1 cellular context compared by ENCODE assay signal in genomic region chr18:47174545-47175116, GRCh38.
TF ChIP-seq lines count a peak whose summit lies in the region.

No MANE protein-coding gene starts in this region.

TF ChIP-seq in SK-N-SH, 30 proteins besides CTCF, POLR2A, EP300 and RAD21 (continued from another document):
- TF ChIP-seq FOSL2 (IDR thresholded peaks at IDR 0.05; ENCODE audit: borderline replicate concordance, low read depth) (no peak), ELF1 (IDR thresholded peaks at IDR 0.05) (no peak), SMC3 (IDR thresholded peaks at IDR 0.05; ENCODE audit: low read depth, low read length) (no peak), REST (IDR thresholded peaks at IDR 0.05; ENCODE audit: low read depth, low read length) (no peak), MAX (IDR thresholded peaks at IDR 0.05; ENCODE audit: low read depth) (no peak), RFX5 (IDR thresholded peaks at IDR 0.05; ENCODE audit: low read length) (no peak), RXRA (IDR thresholded peaks at IDR 0.05; ENCODE audit: borderline replicate concordance, low read depth) (no peak), GABPA (IDR thresholded peaks at IDR 0.05; ENCODE audit: low read depth) (no peak)
- TF ChIP-seq, protein P1, sequence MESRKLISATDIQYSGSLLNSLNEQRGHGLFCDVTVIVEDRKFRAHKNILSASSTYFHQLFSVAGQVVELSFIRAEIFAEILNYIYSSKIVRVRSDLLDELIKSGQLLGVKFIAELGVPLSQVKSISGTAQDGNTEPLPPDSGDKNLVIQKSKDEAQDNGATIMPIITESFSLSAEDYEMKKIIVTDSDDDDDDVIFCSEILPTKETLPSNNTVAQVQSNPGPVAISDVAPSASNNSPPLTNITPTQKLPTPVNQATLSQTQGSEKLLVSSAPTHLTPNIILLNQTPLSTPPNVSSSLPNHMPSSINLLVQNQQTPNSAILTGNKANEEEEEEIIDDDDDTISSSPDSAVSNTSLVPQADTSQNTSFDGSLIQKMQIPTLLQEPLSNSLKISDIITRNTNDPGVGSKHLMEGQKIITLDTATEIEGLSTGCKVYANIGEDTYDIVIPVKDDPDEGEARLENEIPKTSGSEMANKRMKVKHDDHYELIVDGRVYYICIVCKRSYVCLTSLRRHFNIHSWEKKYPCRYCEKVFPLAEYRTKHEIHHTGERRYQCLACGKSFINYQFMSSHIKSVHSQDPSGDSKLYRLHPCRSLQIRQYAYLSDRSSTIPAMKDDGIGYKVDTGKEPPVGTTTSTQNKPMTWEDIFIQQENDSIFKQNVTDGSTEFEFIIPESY (IDR thresholded peaks at IDR 0.05; ENCODE audit: borderline replicate concordance, low read depth): no peak
